ENCODE assay signal across 22 cellular contexts in genomic region chr9:31168161-31168560, GRCh38.
"Had no signal": no experiment of that assay in that cellular context is flagged by ENCODE, and none has a peak within 500 bp of the region (broad histone marks: within the 10 kb centered on the region; RNA-seq: fewer than 3 reads in every experiment).

No MANE protein-coding gene starts in this region.

- H3K27me3 Mint-ChIP-seq: activated naive CD8-positive, alpha-beta T cell treated with anti-CD3 and anti-CD28 coated beads for 36 hours; naive thymus-derived CD8-positive, alpha-beta T cell; T-helper 17 cell had no signal

- H3K9me3 Mint-ChIP-seq: activated naive CD8-positive, alpha-beta T cell treated with anti-CD3 and anti-CD28 coated beads for 36 hours; activated T-cell treated with anti-CD3 and anti-CD28 coated beads, Interleukin-2, amount 50 U/mL, for 4 hours; activated T-helper 2 cell treated with anti-CD3 and anti-CD28 coated beads, Interferon-gamma antibody, Interleukin-2, Interleukin-4, amounts not matched to agents 10 μg/mL and 5 μg/mL and 100 μg/mL, durations not matched to agents 14 hours and 24 hours and 36 hours had no signal

- H3K4me1 ChIP-seq: left lung, upper lobe of right lung had no signal

- H3K4me3 Mint-ChIP-seq: activated naive CD8-positive, alpha-beta T cell treated with anti-CD3 and anti-CD28 coated beads for 36 hours; activated T-cell treated with anti-CD3 and anti-CD28 coated beads, Interleukin-2, amount 50 U/mL, for 4 hours; mesothelial cell of epicardium; naive thymus-derived CD8-positive, alpha-beta T cell; T-helper 17 cell had no signal

- H3K27ac Mint-ChIP-seq: activated naive CD8-positive, alpha-beta T cell treated with anti-CD3 and anti-CD28 coated beads for 36 hours; activated T-helper 2 cell treated with anti-CD3 and anti-CD28 coated beads, Interferon-gamma antibody, Interleukin-2, Interleukin-4, amounts not matched to agents 10 μg/mL and 5 μg/mL and 100 μg/mL, durations not matched to agents 14 hours and 24 hours and 36 hours; mesothelial cell of epicardium; T-helper 17 cell had no signal

- FAIRE-seq: frontal cortex, kidney had no signal

- H3K4me3 ChIP-seq: cardiac muscle cell, left lung, lung, upper lobe of right lung had no signal

- H3K27me3 ChIP-seq: cardiac muscle cell, left lung, upper lobe of right lung had no signal

- DNase-seq: activated CD4-positive, alpha-beta T cell treated with anti-CD3 and anti-CD28 coated beads for 4 hours; activated CD4-positive, alpha-beta T cell treated with anti-CD3 and anti-CD28 coated beads, Interleukin-2, amount 50 U/mL, for 48 hours; activated CD4-positive, CD25-positive, alpha-beta regulatory T cell; activated CD8-positive, alpha-beta memory T cell treated with anti-CD3 and anti-CD28 coated beads, Interleukin-2, amount 50 U/mL, for 48 hours; activated naive CD4-positive, alpha-beta T cell treated with Interleukin-2 at 50 U/mL for 16 hours; activated naive CD8-positive, alpha-beta T cell treated with anti-CD3 and anti-CD28 coated beads for 36 hours; activated T-cell treated with anti-CD3 and anti-CD28 coated beads, Interleukin-2, amount 50 U/mL, for 4 hours; head of caudate nucleus; kidney; left lung; naive thymus-derived CD8-positive, alpha-beta T cell; retina; stimulated activated CD4-positive, alpha-beta T cell treated with anti-CD3 and anti-CD28 coated beads, Interleukin-4, amount 100 ng/mL, for 24 hours; stimulated activated naive CD8-positive, alpha-beta T cell treated with anti-CD3 and anti-CD28 coated beads, Interleukin-15, Interleukin-2, amounts not matched to agents 100 U/mL and 50 U/mL, for 24 hours; SW 1271; T-helper 17 cell; upper lobe of right lung had no signal

- H3K9me3 ChIP-seq: left lung, upper lobe of right lung had no signal

- H3K27ac ChIP-seq: cardiac muscle cell, left lung, upper lobe of right lung had no signal

- H3K36me3 Mint-ChIP-seq: activated naive CD8-positive, alpha-beta T cell treated with anti-CD3 and anti-CD28 coated beads for 36 hours; mesothelial cell of epicardium had no signal

- H3K4me1 Mint-ChIP-seq: activated naive CD8-positive, alpha-beta T cell treated with anti-CD3 and anti-CD28 coated beads for 36 hours; mesothelial cell of epicardium; T-helper 17 cell had no signal

- H3K36me3 ChIP-seq: cardiac muscle cell, left lung, upper lobe of right lung had no signal
